In genomic region chr4:151430737-151431457, GRCh38 we compare ENCODE assay signal across 26 cellular contexts. TPM values are rescaled to one million over a fixed set of nuclear protein-coding genes. Genes with fewer than 3 reads are reported as not detected.
DNase-seq lines count a peak whose midpoint lies in the region; ATAC-seq and TF ChIP-seq lines count a peak whose summit lies in the region.
"Had no signal": no experiment of that assay in that cellular context is flagged by ENCODE, and none has a peak within 500 bp of the region (broad histone marks: within the 10 kb centered on the region; RNA-seq: fewer than 3 reads in every experiment).

No MANE protein-coding gene starts in this region.

- peaks cover 9% of the 10 kb centered on the region for H3K27me3 Mint-ChIP-seq in CD4-positive, alpha-beta T cell
- H3K27me3 Mint-ChIP-seq: activated naive CD4-positive, alpha-beta T cell treated with anti-CD3 and anti-CD28 coated beads, Interleukin-2, amount 10 ng/mL, durations not matched to agents 7 days and 5 days; progenitor cell of endocrine pancreas had no signal

- H3K4me3 ChIP-seq in HUES48 (ENCODE audit: low read depth, low read length) = no peak overlapping the region
- no peak overlapping the region for H3K4me3 ChIP-seq in mammary epithelial cell (replicated peaks in 1 of 3; ENCODE audit: insufficient read depth in 1 of 3, low read depth in 2 of 3, low read length in 3 of 3)
- H3K4me3 ChIP-seq: cardiac muscle cell, coronary artery, Peyer's patch, tibial nerve had no signal

- BruUV-seq in mammary epithelial cell (replicated peaks; lab: Mats Ljungman, UMichigan) = no TSS peak

- H3K4me3 Mint-ChIP-seq in CD4-positive, alpha-beta T cell = no peak overlapping the region
- H3K4me3 Mint-ChIP-seq: activated CD4-positive, alpha-beta T cell treated with anti-CD3 and anti-CD28 coated beads, Interleukin-2, amount 10 ng/mL, durations not matched to agents 7 days and 5 days; activated naive CD4-positive, alpha-beta T cell treated with anti-CD3 and anti-CD28 coated beads, Interleukin-2, amount 10 ng/mL, durations not matched to agents 7 days and 5 days; activated T-cell treated with anti-CD3 and anti-CD28 coated beads, Interleukin-2, amount 50 U/mL, for 72 hours; effector memory CD8-positive, alpha-beta T cell; memory B cell; stimulated activated naive CD8-positive, alpha-beta T cell treated with anti-CD3 and anti-CD28 coated beads, Interleukin-15, amount 100 ng/mL, for 72 hours had no signal

- H3K36me3 ChIP-seq in HUES48 (ENCODE audit: control insufficient read depth, insufficient read depth, low read length) (no peaks in the 10 kb centered on the region), mammary epithelial cell (ENCODE audit: insufficient read depth, low read length) (no peaks in the 10 kb centered on the region)
- H3K36me3 ChIP-seq: cardiac muscle cell, Peyer's patch, tibial nerve had no signal

- no peaks in the 10 kb centered on the region for H4K20me1 ChIP-seq in mammary epithelial cell (ENCODE audit: insufficient read depth, low read length)

- no peaks in the 10 kb centered on the region for H3K9me3 Mint-ChIP-seq in CD4-positive, alpha-beta T cell
- H3K9me3 Mint-ChIP-seq: activated CD4-positive, alpha-beta T cell treated with anti-CD3 and anti-CD28 coated beads, Interleukin-2, amount 10 ng/mL, durations not matched to agents 7 days and 5 days; activated naive CD4-positive, alpha-beta T cell treated with anti-CD3 and anti-CD28 coated beads, Interleukin-2, amount 10 ng/mL, durations not matched to agents 7 days and 5 days; activated T-cell treated with anti-CD3 and anti-CD28 coated beads, Interleukin-2, amount 50 U/mL, for 72 hours; effector memory CD8-positive, alpha-beta T cell; stimulated activated naive CD8-positive, alpha-beta T cell treated with anti-CD3 and anti-CD28 coated beads, Interleukin-15, amount 100 ng/mL, for 72 hours had no signal

- in situ Hi-C loops in mammary epithelial cell (cut with MboI; ENCODE audit: low sequenced_read_pairs in 2 of 2) = no loop called here

- H3K27me3 ChIP-seq in HUES48 (ENCODE audit: control insufficient read depth, insufficient read depth, low read length) = no peaks in the 10 kb centered on the region
- no peaks in the 10 kb centered on the region for H3K27me3 ChIP-seq in mammary epithelial cell (ENCODE audit: insufficient read depth, low read length)
- H3K27me3 ChIP-seq in CD4-positive, alpha-beta T cell (ENCODE audit: control insufficient read depth, insufficient read depth, low read length) = no peaks in the 10 kb centered on the region
- H3K27me3 ChIP-seq: cardiac muscle cell, Peyer's patch, tibial nerve had no signal

- peaks cover 68% of the 10 kb centered on the region for H3K4me1 ChIP-seq in HUES48 (ENCODE audit: control insufficient read depth, insufficient read depth, low read length)
- H3K4me1 ChIP-seq in mammary epithelial cell (ENCODE audit: insufficient read depth, low read length) = peaks cover 42% of the 10 kb centered on the region
- H3K4me1 ChIP-seq: Peyer's patch, tibial nerve had no signal

- dilution Hi-C loops in mammary epithelial cell (cut with HindIII; ENCODE audit: low sequenced_read_pairs) = no loop called here

- 82% methylated on average over 6 of the region's 6 CpGs for WGBS in mammary epithelial cell (ENCODE audit: low coverage, missing lambda C conversion rate)

- no peak for TF ChIP-seq CTCF in mammary epithelial cell (conservative IDR thresholded peaks at IDR 0.05 in 1 of 2, IDR thresholded peaks at IDR 0.05 in 1 of 2; ENCODE audit: extremely low read depth in 1 of 2, insufficient read depth in 1 of 2, low read depth in 1 of 2, low read length in 2 of 2)
- TF ChIP-seq CTCF in CD4-positive, alpha-beta T cell (IDR thresholded peaks at IDR 0.05) = no peak

- ATAC-seq in left lobe of liver (peak; percentile 64), GM18517 (IDR thresholded peaks at IDR 0.05; ENCODE audit: unreplicated experiment) (no peak)
- ATAC-seq in CD4-positive, alpha-beta T cell (ENCODE audit: poor library complexity) = no peak
- ATAC-seq: activated T-cell treated with anti-CD3 and anti-CD28 coated beads, Interleukin-2, amount 50 U/mL, for 72 hours; effector memory CD8-positive, alpha-beta T cell had no signal

- H3K79me2 ChIP-seq in mammary epithelial cell (ENCODE audit: insufficient read depth, low read length) = peaks cover 80% of the 10 kb centered on the region

- DNase-seq in NCI-H1092 treated with DMSO at 0.1 percent for 48 hours (lab: John Stamatoyannopoulos, UW) (peak; percentile 30), NCI-H1092 (lab: John Stamatoyannopoulos, UW) (no peak), mammary epithelial cell (peak; percentile 48), left lobe of liver (ENCODE audit: low spot score) (no peak), MV-4-11 (lab: John Stamatoyannopoulos, UW) (no peak)
- DNase-seq in CD4-positive, alpha-beta T cell = no peak
- DNase-seq: activated CD4-positive, alpha-beta T cell treated with anti-CD3 and anti-CD28 coated beads, Interleukin-2, amount 10 ng/mL, durations not matched to agents 7 days and 5 days; activated naive CD4-positive, alpha-beta T cell treated with anti-CD3 and anti-CD28 coated beads, Interleukin-2, amount 10 ng/mL, durations not matched to agents 7 days and 5 days; activated T-cell treated with anti-CD3 and anti-CD28 coated beads, Interleukin-2, amount 50 U/mL, for 72 hours; amniotic stem cell; effector memory CD8-positive, alpha-beta T cell; GF-D8; GOT3; NCI-H187; NCI-H446 treated with DMSO at 0.1 percent for 48 hours; Peyer's patch; stimulated activated naive CD8-positive, alpha-beta T cell treated with anti-CD3 and anti-CD28 coated beads, Interleukin-15, amount 100 ng/mL, for 72 hours had no signal

- peak overlapping the region; percentile 67 for H3K27ac ChIP-seq in HUES48 (ENCODE audit: low read depth, low read length)
- H3K27ac ChIP-seq in mammary epithelial cell (ENCODE audit: insufficient read depth, low read depth, low read length) = no peak overlapping the region
- no peak overlapping the region for H3K27ac ChIP-seq in CD4-positive, alpha-beta T cell (ENCODE audit: low read depth, low read length)
- H3K27ac ChIP-seq: cardiac muscle cell, coronary artery, KMS-11, Peyer's patch, tibial nerve had no signal

- H3K9me3 ChIP-seq in HUES48 (ENCODE audit: control insufficient read depth, insufficient read depth, low read length) (no peaks in the 10 kb centered on the region), mammary epithelial cell (replicated peaks; ENCODE audit: insufficient read depth, low read length) (no peaks in the 10 kb centered on the region)
- H3K9me3 ChIP-seq in CD4-positive, alpha-beta T cell (ENCODE audit: control insufficient read depth, low read length) = no peaks in the 10 kb centered on the region
- H3K9me3 ChIP-seq: Peyer's patch, tibial nerve had no signal

- H3K9ac ChIP-seq in HUES48 (ENCODE audit: low read depth, low read length) = no peak overlapping the region
- no peak overlapping the region for H3K9ac ChIP-seq in mammary epithelial cell (ENCODE audit: insufficient read depth, low read length)
- H3K9ac ChIP-seq: KMS-11 had no signal

- CTCF ChIA-PET in mammary epithelial cell (lab: Charles Lee; ENCODE audit: low non-redundant PET) = interaction anchor here (0.8 kb wide), 1 partner anchor 10 kb away, joined by 4 read pairs; no protein-coding TSS in a partner anchor
- CTCF ChIA-PET in CD4-positive, alpha-beta T cell (lab: Charles Lee) = interaction anchor here (0.8 kb wide), 1 partner anchor 9 kb away, joined by 3 read pairs; no protein-coding TSS in a partner anchor

- H3K36me3 Mint-ChIP-seq in CD4-positive, alpha-beta T cell (ENCODE audit: low read depth) = no peaks in the 10 kb centered on the region
- H3K36me3 Mint-ChIP-seq: activated naive CD4-positive, alpha-beta T cell treated with anti-CD3 and anti-CD28 coated beads, Interleukin-2, amount 10 ng/mL, durations not matched to agents 7 days and 5 days; memory B cell had no signal

- POLR2A ChIA-PET in CD4-positive, alpha-beta T cell (lab: Charles Lee) = no interaction called here

- H3K4me2 ChIP-seq in mammary epithelial cell (ENCODE audit: insufficient read depth, low read depth, low read length) = peak overlapping the region; percentile 39

- intact Hi-C loops in mammary epithelial cell (cut with micrococcal nuclease) = no loop called here
- intact Hi-C loops in CD4-positive, alpha-beta T cell (cut with DNase I, micrococcal nuclease) = no loop called here

- no peak overlapping the region for H3K27ac Mint-ChIP-seq in CD4-positive, alpha-beta T cell
- H3K27ac Mint-ChIP-seq: activated CD4-positive, alpha-beta T cell treated with anti-CD3 and anti-CD28 coated beads, Interleukin-2, amount 10 ng/mL, durations not matched to agents 7 days and 5 days; activated naive CD4-positive, alpha-beta T cell treated with anti-CD3 and anti-CD28 coated beads, Interleukin-2, amount 10 ng/mL, durations not matched to agents 7 days and 5 days; activated T-cell treated with anti-CD3 and anti-CD28 coated beads, Interleukin-2, amount 50 U/mL, for 72 hours; effector memory CD8-positive, alpha-beta T cell; memory B cell; progenitor cell of endocrine pancreas; stimulated activated naive CD8-positive, alpha-beta T cell treated with anti-CD3 and anti-CD28 coated beads, Interleukin-15, amount 100 ng/mL, for 72 hours had no signal

- no peaks in the 10 kb centered on the region for H3K4me1 Mint-ChIP-seq in CD4-positive, alpha-beta T cell (ENCODE audit: low read depth)
- H3K4me1 Mint-ChIP-seq: memory B cell; stimulated activated naive CD8-positive, alpha-beta T cell treated with anti-CD3 and anti-CD28 coated beads, Interleukin-15, amount 100 ng/mL, for 72 hours had no signal

- no peak overlapping the region for H2AFZ ChIP-seq in mammary epithelial cell (ENCODE audit: low read depth, low read length)

RNA-seq across cellular contexts. Expression of gene FHIP1A, which starts 21.9 kb away (rescaled TPM):
- total RNA-seq in mammary epithelial cell = 10 to 100 TPM; 33.0 to 38.5 TPM
- polyA plus RNA-seq in mammary epithelial cell = 14.3 TPM
- polyA minus RNA-seq in mammary epithelial cell = 49.6 TPM
- total RNA-seq in left lobe of liver = 4.0 TPM
- 1 to 10 TPM; 2.4 to 3.2 TPM for total RNA-seq in CD4-positive, alpha-beta T cell
- total RNA-seq: activated CD4-positive, alpha-beta T cell treated with anti-CD3 and anti-CD28 coated beads, Interleukin-2, amount 10 ng/mL, durations not matched to agents 7 days and 5 days; T-helper 1 cell treated with Interleukin-12 subunit alpha and Interleukin-12 subunit beta and Interleukin-4 antibody, amounts not matched to agents 30 ng/mL and 1 ng/mL, for 36 hours had no signal

Comparison
In these comparisons a context has a peak if more than half of its experiments do, and no peak if none do; other contexts are left out.
1. DNase-seq: peak in NCI-H1092 treated with DMSO at 0.1 percent for 48 hours (single experiment) and mammary epithelial cell (single experiment); none in NCI-H1092 (single experiment), left lobe of liver (single experiment), CD4-positive, alpha-beta T cell (0 of 10) and MV-4-11 (single experiment).